In genomic region chr9:84991506-84991855, GRCh38 we compare ENCODE assay signal across 29 cellular contexts.
DNase-seq lines count a peak whose midpoint lies in the region; ATAC-seq and TF ChIP-seq lines count a peak whose summit lies in the region.
"Had no signal": no experiment of that assay in that cellular context is flagged by ENCODE, and none has a peak within 500 bp of the region (broad histone marks: within the 10 kb centered on the region; RNA-seq: fewer than 3 reads in every experiment).

No MANE protein-coding gene starts in this region.

- H3K4me2 ChIP-seq in mammary epithelial cell (ENCODE audit: insufficient read depth, low read depth, low read length) = no peak overlapping the region

- no peak for ATAC-seq in HG03097 (IDR thresholded peaks at IDR 0.05; ENCODE audit: low FRiP score, unreplicated experiment)
- ATAC-seq in left ventricle myocardium superior = no peak
- ATAC-seq: effector memory CD8-positive, alpha-beta T cell; heart right ventricle; left cardiac atrium; Panc1; psoas muscle had no signal

- H3K4me3 ChIP-seq in mammary epithelial cell (replicated peaks in 1 of 3; ENCODE audit: insufficient read depth in 1 of 3, low read depth in 2 of 3, low read length in 3 of 3) = no peak overlapping the region
- H3K4me3 ChIP-seq in testis = no peak overlapping the region
- H3K4me3 ChIP-seq: coronary artery, heart right ventricle, psoas muscle, sigmoid colon, upper lobe of left lung had no signal

- BruUV-seq in mammary epithelial cell (replicated peaks; lab: Mats Ljungman, UMichigan) = no TSS peak

- H3K36me3 ChIP-seq in mammary epithelial cell (ENCODE audit: insufficient read depth, low read length) (no peaks in the 10 kb centered on the region), testis (ENCODE audit: low read depth, missing control alignments) (no peaks in the 10 kb centered on the region)
- H3K36me3 ChIP-seq: heart right ventricle, neutrophil, sigmoid colon, upper lobe of left lung had no signal

- peak overlapping the region; percentile 79 for H3K27ac ChIP-seq in RWPE1
- H3K27ac ChIP-seq in mammary epithelial cell (ENCODE audit: insufficient read depth, low read depth, low read length) = peak overlapping the region; percentile 90
- no peak overlapping the region for H3K27ac ChIP-seq in testis
- H3K27ac ChIP-seq: heart right ventricle, neutrophil, psoas muscle, sigmoid colon, upper lobe of left lung had no signal

- H3K9me3 ChIP-seq in mammary epithelial cell (replicated peaks; ENCODE audit: insufficient read depth, low read length) (no peaks in the 10 kb centered on the region), testis (no peaks in the 10 kb centered on the region)
- H3K9me3 ChIP-seq: heart right ventricle, neutrophil, psoas muscle, sigmoid colon, upper lobe of left lung had no signal

- CTCF ChIA-PET in RWPE1 (lab: Yijun Ruan, JAX) (interaction anchor here (0.6 kb wide), 1 partner anchor 17 kb away, joined by 3 read pairs; no protein-coding TSS in a partner anchor), mammary epithelial cell (lab: Charles Lee; ENCODE audit: low non-redundant PET) (no interaction called here), GM10248 (lab: Yijun Ruan, JAX) (interaction anchor here (0.8 kb wide), 1 partner anchor 13 kb away, joined by 3 read pairs; no protein-coding TSS in a partner anchor)

- no peak for DNase-seq in RWPE1 (ENCODE audit: low spot score)
- no peak for DNase-seq in mammary epithelial cell
- peak in 37 of 51 donors; percentile 11 to 83 (median 57) for DNase-seq in hypothalamus (lab: John Stamatoyannopoulos, UW)
- DNase-seq in occipital lobe (lab: John Stamatoyannopoulos, UW) = peak; percentile 69
- no peak for DNase-seq in GM10248 (ENCODE audit: extremely low spot score)
- no peak for DNase-seq in testis
- DNase-seq in left ventricle myocardium superior = no peak
- DNase-seq: ACHN; activated CD4-positive, alpha-beta T cell treated with anti-CD3 and anti-CD28 coated beads, Interleukin-2, amount 50 U/mL, for 48 hours; activated CD4-positive, CD25-positive, alpha-beta regulatory T cell treated with anti-CD3 and anti-CD28 coated beads, Interleukin-2, amount 50 U/mL, for 72 hours; activated T-cell treated with anti-CD3 and anti-CD28 coated beads, Interleukin-2, amount 50 U/mL, for 48 hours; effector memory CD8-positive, alpha-beta T cell; erythroblast; H7; heart right ventricle; left cardiac atrium; NCI-H2029 treated with DMSO at 0.1 percent for 48 hours; NCI-H2227 treated with DMSO at 0.1 percent for 48 hours; NCI-H526 treated with DMSO at 0.1 percent for 48 hours; psoas muscle; SIG-M5; sigmoid colon; stimulated activated CD4-positive, alpha-beta T cell treated with anti-CD3 and anti-CD28 coated beads, Interleukin-12 subunit alpha, Interleukin-12 subunit beta, amount 100 ng/mL, for 4 hours; stimulated activated CD4-positive, alpha-beta T cell treated with anti-CD3 and anti-CD28 coated beads, Interleukin-2, amount 100 ng/mL, for 48 hours; upper lobe of left lung had no signal

- H3K4me1 ChIP-seq in mammary epithelial cell (ENCODE audit: insufficient read depth, low read length) = peaks cover 29% of the 10 kb centered on the region
- no peaks in the 10 kb centered on the region for H3K4me1 ChIP-seq in testis
- H3K4me1 ChIP-seq: heart right ventricle, psoas muscle, sigmoid colon, upper lobe of left lung had no signal

- H3K27me3 ChIP-seq in mammary epithelial cell (ENCODE audit: insufficient read depth, low read length) (no peaks in the 10 kb centered on the region), testis (no peaks in the 10 kb centered on the region)
- H3K27me3 ChIP-seq: neutrophil, sigmoid colon, upper lobe of left lung had no signal

- POLR2A ChIA-PET in RWPE1 (lab: Yijun Ruan, JAX; ENCODE audit: low non-redundant PET) = no interaction called here
- POLR2A ChIA-PET in GM10248 (lab: Yijun Ruan, JAX) = no interaction called here

- peak overlapping the region; percentile 57 for H3K9ac ChIP-seq in mammary epithelial cell (ENCODE audit: insufficient read depth, low read length)

- WGBS in mammary epithelial cell (ENCODE audit: low coverage, missing lambda C conversion rate) = 86% methylated on average over 6 of the region's 6 CpGs
- 71 to 77% methylated on average over 6 of the region's 6 CpGs for whole genome bisulfite sequencing in testis, 2 donors

- TF ChIP-seq POLR2A in testis (IDR thresholded peaks at IDR 0.05) = no peak

- in situ Hi-C loops in mammary epithelial cell (cut with MboI; ENCODE audit: low sequenced_read_pairs in 2 of 2) = no loop called here

- no peaks in the 10 kb centered on the region for H3K79me2 ChIP-seq in mammary epithelial cell (ENCODE audit: insufficient read depth, low read length)

- dilution Hi-C loops in mammary epithelial cell (cut with HindIII; ENCODE audit: low sequenced_read_pairs) = no loop called here

- no peak overlapping the region for H2AFZ ChIP-seq in mammary epithelial cell (ENCODE audit: low read depth, low read length)

- TF ChIP-seq CTCF in RWPE1 (conservative IDR thresholded peaks at IDR 0.05; ENCODE audit: low read depth) = no peak
- TF ChIP-seq CTCF in mammary epithelial cell (conservative IDR thresholded peaks at IDR 0.05 in 1 of 2, IDR thresholded peaks at IDR 0.05 in 1 of 2; ENCODE audit: extremely low read depth in 1 of 2, insufficient read depth in 1 of 2, low read depth in 1 of 2, low read length in 2 of 2) = no peak
- TF ChIP-seq CTCF in GM10248 (IDR thresholded peaks at IDR 0.05; ENCODE audit: control extremely low read depth, extremely low read depth, low read depth, missing control alignments) = no peak
- TF ChIP-seq CTCF in testis (IDR thresholded peaks at IDR 0.05) = no peak

- H4K20me1 ChIP-seq in mammary epithelial cell (ENCODE audit: insufficient read depth, low read length) = no peaks in the 10 kb centered on the region

- intact Hi-C loops in mammary epithelial cell (cut with micrococcal nuclease) (loop anchor here (2.0 kb wide), 1 partner anchor 21 kb away; no protein-coding TSS in a partner anchor), testis (cut with DNase I; ENCODE audit: low total_unique reads) (no loop called here), left ventricle myocardium superior (cut with micrococcal nuclease) (no loop called here)

Comparison
In these comparisons a context has a peak if more than half of its experiments do, and no peak if none do; other contexts are left out.
1. DNase-seq: peak in hypothalamus (37 of 51) and occipital lobe (single experiment); none in RWPE1 (single experiment), mammary epithelial cell (single experiment), GM10248 (single experiment), testis (single experiment) and left ventricle myocardium superior (single experiment).
2. H3K27ac ChIP-seq: peak in RWPE1 (single experiment) and mammary epithelial cell (single experiment); none in testis (0 of 2).